In genomic region chr12:31959701-31960391, GRCh38 we compare ENCODE assay signal across 8 cellular contexts. TPM values are rescaled to one million over a fixed set of nuclear protein-coding genes. Genes with fewer than 3 reads are reported as not detected.
DNase-seq lines count a peak whose midpoint lies in the region; ATAC-seq and TF ChIP-seq lines count a peak whose summit lies in the region.

No MANE protein-coding gene starts in this region.

- peak overlapping the region; percentile 90 for H3K4me3 ChIP-seq in PC-3 (ENCODE audit: low read length)
- peak overlapping the region; percentile 89 for H3K4me3 ChIP-seq in fibroblast of villous mesenchyme (ENCODE audit: low read depth, low read length)
- H3K4me3 ChIP-seq in neural progenitor cell = peak overlapping the region; percentile 76
- peak overlapping the region; percentile 80 to 98 (median 86) for H3K4me3 ChIP-seq in subcutaneous abdominal adipose tissue (ENCODE audit: low read depth in 1 of 5, low read length in 5 of 5)

- intact Hi-C loops in PC-3 (cut with micrococcal nuclease) = loop anchor here (2.0 to 10.0 kb wide), 5 partner anchors 91 to 352 kb away; partner anchors contain the start of genes AMN1 and ETFBKMT

- DNase-seq in DMS114 treated with DMSO at 0.1 percent for 48 hours (lab: John Stamatoyannopoulos, UW; ENCODE audit: unreplicated experiment) (peak; percentile 69), HT-29 (ENCODE audit: low spot score) (peak; percentile 77), PC-3 (peak; percentile 34), fibroblast of villous mesenchyme (ENCODE audit: low read depth) (peak; percentile 68), neural progenitor cell (ENCODE audit: low spot score) (peak; percentile 57)
- DNase-seq in activated effector memory CD4-positive, alpha-beta T cell treated with anti-CD3 and anti-CD28 coated beads, Interleukin-2, amount 50 U/mL, for 16 hours = peak; percentile 89

- ATAC-seq in GM21381 (IDR thresholded peaks at IDR 0.05; ENCODE audit: unreplicated experiment) (peak; percentile 37), PC-3 (peak; percentile 64)

- POLR2A ChIA-PET in PC-3 (lab: Charles Lee; ENCODE audit: unreplicated experiment) = interaction anchor here (0.6 kb wide), 2 partner anchors 192 to 231 kb away, joined by 3 read pairs; partner anchors contain the start of gene AMN1

- H3K27ac ChIP-seq in PC-3 (ENCODE audit: low read length) (no peak overlapping the region; the same call in 1 of the 2 replicates), neural progenitor cell (peak overlapping the region; percentile 94), subcutaneous abdominal adipose tissue (ENCODE audit: low read depth, low read length) (peak overlapping the region; percentile 67)

- peaks cover 37% of the 10 kb centered on the region for H3K36me3 Mint-ChIP-seq in neural progenitor cell

- BruUV-seq in PC-3 (replicated peaks; lab: Mats Ljungman, UMichigan) = no TSS peak

- H3K9me3 ChIP-seq in PC-3 (ENCODE audit: low read length) = no peaks in the 10 kb centered on the region
- H3K9me3 ChIP-seq in neural progenitor cell (ENCODE audit: low read depth) = no peaks in the 10 kb centered on the region
- H3K9me3 ChIP-seq in subcutaneous abdominal adipose tissue (ENCODE audit: control insufficient read depth in 5 of 5, low read length in 5 of 5) = peaks cover 0 to 4% (median 0%) of the 10 kb centered on the region in 5 donors

- H3K36me3 ChIP-seq in PC-3 (ENCODE audit: low read depth, low read length) = 0 out of 2 replicates have a peak, but pooled peaks cover 3% of the 10 kb centered on the region
- peaks cover 13% of the 10 kb centered on the region for H3K36me3 ChIP-seq in neural progenitor cell
- H3K36me3 ChIP-seq in subcutaneous abdominal adipose tissue (ENCODE audit: control insufficient read depth in 5 of 5, insufficient read depth in 5 of 5, low read length in 5 of 5) = peaks cover 0 to 15% (median 3%) of the 10 kb centered on the region in 5 donors

- H3K4me3 Mint-ChIP-seq in neural progenitor cell = peak overlapping the region; percentile 99

- CTCF ChIA-PET in PC-3 (lab: Charles Lee) = interaction anchor here (0.6 kb wide), 1 partner anchor 557 kb away, joined by 3 read pairs; no protein-coding TSS in a partner anchor

- H4K20me1 ChIP-seq in PC-3 (ENCODE audit: low read length) (no peaks in the 10 kb centered on the region), neural progenitor cell (ENCODE audit: low read depth) (peaks cover 13% of the 10 kb centered on the region)

- H3K4me1 ChIP-seq in PC-3 (ENCODE audit: insufficient read depth, low read length) (peaks cover 14% of the 10 kb centered on the region; the same call in 1 of the 2 replicates), neural progenitor cell (peaks cover 10% of the 10 kb centered on the region), subcutaneous abdominal adipose tissue (ENCODE audit: control insufficient read depth in 5 of 5, insufficient read depth in 5 of 5, low read length in 5 of 5) (peaks cover 7 to 43% (median 29%) of the 10 kb centered on the region in 5 donors)

- H3K27me3 Mint-ChIP-seq in neural progenitor cell (ENCODE audit: insufficient read depth, low read depth) = peaks cover 3% of the 10 kb centered on the region

- H2AFZ ChIP-seq in PC-3 (ENCODE audit: low read length) (peak overlapping the region; percentile 93), neural progenitor cell (replicated peaks) (peak overlapping the region; percentile 92)

- TF ChIP-seq CTCF in PC-3 (conservative IDR thresholded peaks at IDR 0.05; ENCODE audit: low read depth, low read length) = no peak
- peak; percentile 3 for TF ChIP-seq CTCF in fibroblast of villous mesenchyme (IDR thresholded peaks at IDR 0.05; ENCODE audit: insufficient read depth, low read depth, low read length)
- TF ChIP-seq CTCF in neural progenitor cell (IDR thresholded peaks at IDR 0.05) = no peak

- H3K9me2 ChIP-seq in PC-3 (replicated peaks; ENCODE audit: low read length) = no peaks in the 10 kb centered on the region

- peaks cover 37% of the 10 kb centered on the region for H3K79me2 ChIP-seq in PC-3 (ENCODE audit: low read length)
- peaks cover 53% of the 10 kb centered on the region for H3K79me2 ChIP-seq in neural progenitor cell (ENCODE audit: low read depth)

- H3F3A ChIP-seq in PC-3 (ENCODE audit: low read length, unreplicated experiment) (no peaks in the 10 kb centered on the region), neural progenitor cell (ENCODE audit: low read depth) (peaks cover 12% of the 10 kb centered on the region)

- H3K27ac Mint-ChIP-seq in neural progenitor cell = peak overlapping the region; percentile 96

- peaks cover 29% of the 10 kb centered on the region for H3K4me1 Mint-ChIP-seq in neural progenitor cell

- H3K27me3 ChIP-seq in PC-3 (ENCODE audit: low read length) (no peaks in the 10 kb centered on the region), neural progenitor cell (peaks cover 7% of the 10 kb centered on the region), subcutaneous abdominal adipose tissue (ENCODE audit: control insufficient read depth in 5 of 5, insufficient read depth in 4 of 5, low read length in 5 of 5) (no peaks in the 10 kb centered on the region)

- H3K4me2 ChIP-seq in PC-3 (ENCODE audit: low read length) (peak overlapping the region; percentile 86), neural progenitor cell (peak overlapping the region; percentile 87)

- H3K9ac ChIP-seq in PC-3 (ENCODE audit: low read length) (peak overlapping the region; percentile 69), neural progenitor cell (peak overlapping the region; percentile 77), subcutaneous abdominal adipose tissue (ENCODE audit: low read length in 5 of 5) (peak overlapping the region; percentile 66 to 91 (median 80))

- peaks cover 23% of the 10 kb centered on the region for H3K9me3 Mint-ChIP-seq in neural progenitor cell

RNA-seq across cellular contexts. Expression of gene RESF1, which starts 0.6 kb away (rescaled TPM):
- 11.0 and 12.1 TPM in 2 replicates for total RNA-seq in HT-29 (2014; rRNA removed; shearing (Covaris generic))
- total RNA-seq in PC-3 (2014; rRNA removed) (9.4 and 14.8 TPM in 2 replicates), fibroblast of villous mesenchyme (25.8 and 28.1 TPM in 2 replicates), neural progenitor cell (ENCODE audit: low replicate concordance) (88.1 and 113 TPM in 2 replicates)

Comparison
In these comparisons a context has a peak if more than half of its experiments do, and no peak if none do; other contexts are left out.
1. DNase-seq: peak in every context shown above with its lines; median percentile 89 in activated effector memory CD4-positive, alpha-beta T cell treated with anti-CD3 and anti-CD28 coated beads, Interleukin-2, amount 50 U/mL, for 16 hours; 77 in HT-29; 69 in DMS114 treated with DMSO at 0.1 percent for 48 hours; 68 in fibroblast of villous mesenchyme; 57 in neural progenitor cell; 34 in PC-3.